In genomic region chr13:104832265-104832664, GRCh38 we compare ENCODE assay signal across 29 cellular contexts.
"Had no signal": no experiment of that assay in that cellular context is flagged by ENCODE, and none has a peak within 500 bp of the region (broad histone marks: within the 10 kb centered on the region; RNA-seq: fewer than 3 reads in every experiment).

No MANE protein-coding gene starts in this region.

- H3K27me3 Mint-ChIP-seq: memory B cell; natural killer cell treated with Interleukin-12 subunit alpha and Interleukin-12 subunit beta and Interleukin-15 and Interleukin-18, amount 100 ng/mL, for 72 hours had no signal

- H3K36me3 ChIP-seq: adrenal gland, ascending aorta, brain microvascular endothelial cell, esophagus squamous epithelium, gastrocnemius medialis, stomach, suprapubic skin, transverse colon had no signal

- H3K4me3 Mint-ChIP-seq: activated naive CD8-positive, alpha-beta T cell; activated T-cell treated with anti-CD3 and anti-CD28 coated beads, Interleukin-2, amount 50 U/mL, for 4 hours; memory B cell; natural killer cell treated with Interleukin-12 subunit alpha and Interleukin-12 subunit beta and Interleukin-15 and Interleukin-18, amount 100 ng/mL, for 72 hours; stimulated activated effector memory CD8-positive, alpha-beta T cell treated with anti-CD3 and anti-CD28 coated beads, Interleukin-12 subunit alpha, Interleukin-12 subunit beta, amount 100 ng/mL, for 72 hours had no signal

- H3K4me1 Mint-ChIP-seq: memory B cell; stimulated activated effector memory CD8-positive, alpha-beta T cell treated with anti-CD3 and anti-CD28 coated beads, Interleukin-12 subunit alpha, Interleukin-12 subunit beta, amount 100 ng/mL, for 72 hours had no signal

- H3K27ac Mint-ChIP-seq: activated naive CD8-positive, alpha-beta T cell; activated T-helper 2 cell treated with anti-CD3 and anti-CD28 coated beads, Interferon-gamma antibody, Interleukin-2, Interleukin-4, amounts not matched to agents 10 μg/mL and 5 μg/mL and 100 μg/mL, durations not matched to agents 14 hours and 24 hours and 36 hours; memory B cell; natural killer cell treated with Interleukin-12 subunit alpha and Interleukin-12 subunit beta and Interleukin-15 and Interleukin-18, amount 100 ng/mL, for 72 hours; stimulated activated effector memory CD8-positive, alpha-beta T cell treated with anti-CD3 and anti-CD28 coated beads, Interleukin-12 subunit alpha, Interleukin-12 subunit beta, amount 100 ng/mL, for 72 hours had no signal

- H3K27me3 ChIP-seq: adrenal gland, ascending aorta, brain microvascular endothelial cell, esophagus squamous epithelium, gastrocnemius medialis, stomach, suprapubic skin, transverse colon had no signal

- H3K27ac ChIP-seq: adrenal gland, ascending aorta, brain microvascular endothelial cell, esophagus squamous epithelium, gastrocnemius medialis, stomach, suprapubic skin, transverse colon had no signal

- H3K4me1 ChIP-seq: adrenal gland, ascending aorta, esophagus squamous epithelium, gastrocnemius medialis, stomach, suprapubic skin, transverse colon had no signal

- H3K4me3 ChIP-seq: adrenal gland, ascending aorta, esophagus squamous epithelium, gastrocnemius medialis, stomach, suprapubic skin, transverse colon had no signal

- H3K9me3 Mint-ChIP-seq: activated T-helper 2 cell treated with anti-CD3 and anti-CD28 coated beads, Interferon-gamma antibody, Interleukin-2, Interleukin-4, amounts not matched to agents 10 μg/mL and 5 μg/mL and 100 μg/mL, durations not matched to agents 14 hours and 24 hours and 36 hours had no signal

- DNase-seq: activated CD4-positive, alpha-beta T cell treated with anti-CD3 and anti-CD28 coated beads for 4 hours; activated CD4-positive, alpha-beta T cell treated with anti-CD3 and anti-CD28 coated beads, Interleukin-2, amount 50 U/mL, for 48 hours; activated CD4-positive, CD25-positive, alpha-beta regulatory T cell; activated CD8-positive, alpha-beta memory T cell treated with anti-CD3 and anti-CD28 coated beads, Interleukin-2, amount 50 U/mL, for 48 hours; activated naive CD4-positive, alpha-beta T cell; activated T-cell treated with anti-CD3 and anti-CD28 coated beads, Interleukin-2, amount 50 U/mL, for 4 hours; adrenal gland; brain microvascular endothelial cell; central memory CD4-positive, alpha-beta T cell; effector memory CD4-positive, alpha-beta T cell; esophagus squamous epithelium; gastrocnemius medialis; head of caudate nucleus; left colon; occipital lobe; posterior cingulate gyrus; small intestine; stimulated activated CD4-positive, alpha-beta T cell treated with anti-CD3 and anti-CD28 coated beads, Interleukin-2, amount 100 ng/mL, for 24 hours; stomach; T1000; transverse colon had no signal

- H3K36me3 Mint-ChIP-seq: activated naive CD8-positive, alpha-beta T cell; memory B cell; stimulated activated effector memory CD8-positive, alpha-beta T cell treated with anti-CD3 and anti-CD28 coated beads, Interleukin-12 subunit alpha, Interleukin-12 subunit beta, amount 100 ng/mL, for 72 hours had no signal

- ATAC-seq: activated T-cell treated with anti-CD3 and anti-CD28 coated beads, Interleukin-2, amount 50 U/mL, for 4 hours; gastrocnemius medialis; left colon; natural killer cell treated with Interleukin-12 subunit alpha and Interleukin-12 subunit beta and Interleukin-15 and Interleukin-18, amount 100 ng/mL, for 72 hours; sciatic nerve; stimulated activated effector memory CD8-positive, alpha-beta T cell treated with anti-CD3 and anti-CD28 coated beads, Interleukin-12 subunit alpha, Interleukin-12 subunit beta, amount 100 ng/mL, for 72 hours had no signal
